ENCODE assay signal across 1 cellular context in genomic region chr2:84459028-84459943, GRCh38.
TF ChIP-seq lines count a peak whose summit lies in the region.

Gene SUCLG1, minus strand, starts transcription at chr2:84459280. Its CDS starts 11 bp downstream, at chr2:84459269.

TF ChIP-seq in SK-N-SH, 30 proteins besides CTCF, POLR2A, EP300 and RAD21 (continued from another document):
- TF ChIP-seq, protein P1, sequence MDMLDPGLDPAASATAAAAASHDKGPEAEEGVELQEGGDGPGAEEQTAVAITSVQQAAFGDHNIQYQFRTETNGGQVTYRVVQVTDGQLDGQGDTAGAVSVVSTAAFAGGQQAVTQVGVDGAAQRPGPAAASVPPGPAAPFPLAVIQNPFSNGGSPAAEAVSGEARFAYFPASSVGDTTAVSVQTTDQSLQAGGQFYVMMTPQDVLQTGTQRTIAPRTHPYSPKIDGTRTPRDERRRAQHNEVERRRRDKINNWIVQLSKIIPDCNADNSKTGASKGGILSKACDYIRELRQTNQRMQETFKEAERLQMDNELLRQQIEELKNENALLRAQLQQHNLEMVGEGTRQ (IDR thresholded peaks at IDR 0.05; ENCODE audit: borderline replicate concordance, low read depth, low read length), result no peak
- TF ChIP-seq FOXJ3 (CRISPR knock-in tag; IDR thresholded peaks at IDR 0.05) (no peak), USF1 (IDR thresholded peaks at IDR 0.05; ENCODE audit: borderline replicate concordance, low read depth) (no peak), SIN3A (IDR thresholded peaks at IDR 0.05; ENCODE audit: borderline replicate concordance, low read depth, low read length) (no peak), SMC3 (IDR thresholded peaks at IDR 0.05; ENCODE audit: low read depth, low read length) (no peak), JUND (IDR thresholded peaks at IDR 0.05) (no peak)
TF ChIP-seq in SK-N-SH: peak in this region for 10.
